In the genomic region with DNA sequence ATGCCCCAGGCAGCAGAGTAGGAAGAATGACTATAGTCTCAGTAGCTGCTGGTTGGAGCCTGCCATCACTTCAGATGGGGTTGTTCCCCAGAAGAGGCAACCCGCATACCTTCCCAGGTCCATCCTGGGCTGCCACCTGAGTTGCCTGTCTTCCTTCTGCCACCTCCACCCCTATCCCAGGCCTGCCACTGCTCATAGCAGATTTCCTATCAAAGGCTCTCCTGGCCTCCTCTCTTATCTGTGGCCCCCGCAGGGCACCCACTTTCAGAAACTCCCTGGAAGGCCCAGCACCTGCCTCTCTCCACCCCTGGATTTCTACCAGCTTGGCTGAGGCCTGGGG, we compare ENCODE assay signal across 11 cellular contexts. TPM values are rescaled to one million over a fixed set of nuclear protein-coding genes. Genes with fewer than 3 reads are reported as not detected.
DNase-seq lines count a peak whose midpoint lies in the region; ATAC-seq and TF ChIP-seq lines count a peak whose summit lies in the region.
"Had no signal": no experiment of that assay in that cellular context is flagged by ENCODE, and none has a peak within 500 bp of the region (broad histone marks: within the 10 kb centered on the region; RNA-seq: fewer than 3 reads in every experiment).

No MANE protein-coding gene starts in this region.

- H3K4me1 Mint-ChIP-seq in natural killer cell: peaks cover 22 to 30% of the 10 kb centered on the region in 2 donors

- POLR2A ChIA-PET in PC-9 (lab: Charles Lee; ENCODE audit: unreplicated experiment): interaction anchor here (0.5 to 1.3 kb wide), 2 partner anchors 8 to 296 kb away, joined by 14 to 15 read pairs; partner anchors contain the start of gene ACP2

- H3K27me3 ChIP-seq in PC-9 (ENCODE audit: insufficient read depth, low read depth): no peaks in the 10 kb centered on the region
- H3K27me3 ChIP-seq in duodenal mucosa (ENCODE audit: control insufficient read depth in 1 of 2, insufficient read depth in 2 of 2, low read length in 2 of 2): no peaks in the 10 kb centered on the region
- H3K27me3 ChIP-seq in mucosa of rectum (ENCODE audit: control insufficient read depth in 2 of 2, insufficient read depth in 2 of 2, low read length in 2 of 2): no peaks in the 10 kb centered on the region
- no peaks in the 10 kb centered on the region for H3K27me3 ChIP-seq in thyroid gland

- H3K9me2 ChIP-seq in PC-9 (ENCODE audit: insufficient read depth): no peaks in the 10 kb centered on the region

- H3K27ac ChIP-seq in PC-9 (peak overlapping the region; percentile 61), duodenal mucosa (ENCODE audit: low read depth, low read length) (no peak overlapping the region), mucosa of rectum (ENCODE audit: low read depth in 2 of 2, low read length in 2 of 2) (peak overlapping the region; percentile 64 to 80), thyroid gland (peak overlapping the region; percentile 73 to 80 (median 76))

- H2AFZ ChIP-seq in PC-9: peak overlapping the region; percentile 72

- H3K9ac ChIP-seq in duodenal mucosa (ENCODE audit: low read depth in 1 of 2, low read length in 2 of 2) (peak overlapping the region; percentile 31 to 74), mucosa of rectum (ENCODE audit: low read depth in 1 of 2, low read length in 2 of 2) (peak overlapping the region; percentile 16 to 32)

- CTCF ChIA-PET in PC-9 (lab: Charles Lee): interaction anchor here (0.6 to 3.2 kb wide), 5 partner anchors 9 to 42 kb away, joined by 3 to 24 read pairs (median 3); partner anchors contain the start of genes ACP2 and DDB2

- no peak for TF ChIP-seq POLR2A in thyroid gland (IDR thresholded peaks at IDR 0.05)

- peaks cover 24% of the 10 kb centered on the region; the same call in 1 of the 2 replicates for H3K79me2 ChIP-seq in PC-9 (ENCODE audit: low read depth)

- no peaks in the 10 kb centered on the region for H3K27me3 Mint-ChIP-seq in natural killer cell (ENCODE audit: low read depth in 2 of 2)
- H3K27me3 Mint-ChIP-seq: activated CD4-positive, alpha-beta T cell treated with anti-CD3 and anti-CD28 coated beads for 36 hours had no signal

- DNase-seq in PC-9 (no peak), thyroid gland (no peak), anterior cingulate cortex (lab: John Stamatoyannopoulos, UW) (no peak), NCI-H69 (lab: John Stamatoyannopoulos, UW) (no peak), natural killer cell (no peak), NCI-H2107 (lab: John Stamatoyannopoulos, UW) (no peak)
- DNase-seq: activated CD4-positive, alpha-beta T cell treated with anti-CD3 and anti-CD28 coated beads for 36 hours; activated naive CD4-positive, alpha-beta T cell treated with anti-CD3 and anti-CD28 coated beads, Interleukin-2, amount 50 U/mL, for 16 hours; GF-D8 had no signal

- H3K4me2 ChIP-seq in PC-9: peak overlapping the region; percentile 88

- 9 to 53% methylated on average over 1 to 2 of the region's 2 CpGs for WGBS in thyroid gland, 2 donors

- ATAC-seq in natural killer cell: no peak
- ATAC-seq: activated CD4-positive, alpha-beta T cell treated with anti-CD3 and anti-CD28 coated beads for 36 hours had no signal

- no peaks in the 10 kb centered on the region for H3K36me3 Mint-ChIP-seq in natural killer cell

- no peaks in the 10 kb centered on the region; the same call in 1 of the 2 replicates for H3K36me3 ChIP-seq in PC-9 (ENCODE audit: low read depth)
- H3K36me3 ChIP-seq in duodenal mucosa (ENCODE audit: control insufficient read depth in 1 of 2, insufficient read depth in 2 of 2, low read length in 2 of 2): peaks cover 0 to 10% of the 10 kb centered on the region in 2 donors
- H3K36me3 ChIP-seq in mucosa of rectum (ENCODE audit: control insufficient read depth in 2 of 2, insufficient read depth in 2 of 2, low read length in 2 of 2): peaks cover 0 to 2% of the 10 kb centered on the region in 2 donors
- no peaks in the 10 kb centered on the region for H3K36me3 ChIP-seq in thyroid gland

- H3K4me3 Mint-ChIP-seq in natural killer cell: no peak overlapping the region
- H3K4me3 Mint-ChIP-seq: activated CD4-positive, alpha-beta T cell treated with anti-CD3 and anti-CD28 coated beads for 36 hours had no signal

- TF ChIP-seq CTCF in PC-9 (conservative IDR thresholded peaks at IDR 0.05): no peak
- TF ChIP-seq CTCF in thyroid gland (IDR thresholded peaks at IDR 0.05): no peak
- TF ChIP-seq CTCF in natural killer cell (IDR thresholded peaks at IDR 0.05): no peak

- peak overlapping the region; percentile 57 for H3K4me3 ChIP-seq in PC-9
- H3K4me3 ChIP-seq in duodenal mucosa (ENCODE audit: low read depth in 1 of 2, low read length in 2 of 2): peak overlapping the region; percentile 66 to 77
- peak overlapping the region in 1 of 2 donors; percentile 72 for H3K4me3 ChIP-seq in mucosa of rectum (ENCODE audit: low read length in 2 of 2)
- H3K4me3 ChIP-seq in thyroid gland (replicated peaks in 1 of 3): peak overlapping the region in 1 of 3 donors; percentile 20

- peaks cover 36% of the 10 kb centered on the region for H3F3A ChIP-seq in PC-9 (ENCODE audit: insufficient read depth, low read depth)

- intact Hi-C loops in PC-9 (cut with micrococcal nuclease; ENCODE audit: unreplicated experiment): loop anchor here (1.0 to 5.0 kb wide), 2 partner anchors 72 to 150 kb away; partner anchors contain the start of gene SLC39A13
- intact Hi-C loops in thyroid gland (cut with DNase I): no loop called here
- intact Hi-C loops in natural killer cell (cut with micrococcal nuclease): loop anchor here (5.0 kb wide), 1 partner anchor 150 kb away; the partner anchor contains the start of gene SLC39A13

- no peaks in the 10 kb centered on the region for H4K20me1 ChIP-seq in PC-9 (ENCODE audit: insufficient read depth)

- H3K9me3 ChIP-seq in PC-9 (ENCODE audit: insufficient read depth, low read depth) (no peaks in the 10 kb centered on the region), duodenal mucosa (ENCODE audit: control insufficient read depth in 1 of 2, low read length in 2 of 2) (no peaks in the 10 kb centered on the region), mucosa of rectum (ENCODE audit: control insufficient read depth in 2 of 2, low read length in 2 of 2) (no peaks in the 10 kb centered on the region), thyroid gland (no peaks in the 10 kb centered on the region)

- peak overlapping the region in 1 of 2 donors; percentile 91 for H3K27ac Mint-ChIP-seq in natural killer cell
- H3K27ac Mint-ChIP-seq: activated CD4-positive, alpha-beta T cell treated with anti-CD3 and anti-CD28 coated beads for 36 hours had no signal

- H3K4me1 ChIP-seq in PC-9 (replicated peaks; ENCODE audit: insufficient read depth) (peaks cover 61% of the 10 kb centered on the region), duodenal mucosa (ENCODE audit: control insufficient read depth in 1 of 2, insufficient read depth in 2 of 2, low read length in 2 of 2) (peaks cover 49 to 51% of the 10 kb centered on the region in 2 donors), mucosa of rectum (ENCODE audit: control insufficient read depth in 2 of 2, insufficient read depth in 2 of 2, low read length in 2 of 2) (peaks cover 35 to 36% of the 10 kb centered on the region in 2 donors), thyroid gland (peaks cover 14 to 53% of the 10 kb centered on the region in 2 donors)

- no TSS peak for BruUV-seq in PC-9 (replicated peaks; lab: Mats Ljungman, UMichigan)

- H3K9me3 Mint-ChIP-seq in natural killer cell: no peaks in the 10 kb centered on the region

RNA-seq across cellular contexts. Expression of gene NR1H3, which starts 0.6 kb away (rescaled TPM):
- total RNA-seq in PC-9 (2021) (71.5 and 90.4 TPM in 2 replicates), thyroid gland (10 to 100 TPM; 27.5 to 58.3 (median 42.5) TPM), natural killer cell (10 to 100 TPM; 11.3 to 26.0 (median 13.5) TPM)

RNA-seq across cellular contexts. Expression of gene ACP2, which starts 8.5 kb away (rescaled TPM):
- 20.4 and 24.1 TPM in 2 replicates for total RNA-seq in PC-9 (2021)
- total RNA-seq in thyroid gland: 10 to 100 TPM; 32.4 to 98.5 (median 73.3) TPM
- total RNA-seq in natural killer cell: 10 to 100 TPM; 15.5 to 21.9 (median 16.8) TPM

RNA-seq across cellular contexts. Expression of gene MADD, which starts 12.8 kb away (rescaled TPM):
- 61.1 and 65.9 TPM in 2 replicates for total RNA-seq in PC-9 (2021)
- 10 to 100 TPM; 29.0 to 49.7 (median 38.1) TPM for total RNA-seq in thyroid gland
- 100 to 1,000 TPM; 333 to 383 (median 335) TPM for total RNA-seq in natural killer cell

RNA-seq across cellular contexts. Expression of gene DDB2, which starts 42.4 kb away (rescaled TPM):
- total RNA-seq in PC-9 (2021) (72.3 and 85.2 TPM in 2 replicates), thyroid gland (10 to 100 TPM; 10.6 to 19.3 (median 12.9) TPM), natural killer cell (10 to 100 TPM; 66.0 to 75.4 (median 67.8) TPM)
